30 cellular contexts compared by ENCODE assay signal in the genomic region with DNA sequence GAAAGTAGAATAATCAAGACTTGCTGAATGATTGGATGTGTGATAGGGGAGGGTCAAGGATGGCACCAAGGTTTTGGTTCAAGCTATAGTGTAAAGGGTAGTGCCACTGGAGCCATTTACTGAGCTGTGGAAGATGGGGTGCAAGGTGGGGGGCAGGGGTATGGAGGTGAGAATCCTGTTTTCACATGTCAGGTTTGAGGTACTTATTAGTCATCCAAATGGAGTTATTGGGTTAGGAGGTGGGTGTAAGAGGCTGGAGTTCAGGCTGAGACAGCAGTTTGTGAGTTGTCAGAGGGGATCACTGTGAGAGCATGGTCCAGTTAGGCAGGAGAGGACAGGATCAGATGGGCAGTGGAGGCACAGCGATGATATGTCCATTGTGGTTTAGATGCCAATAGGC.
"Had no signal": no experiment of that assay in that cellular context is flagged by ENCODE, and none has a peak within 500 bp of the region (broad histone marks: within the 10 kb centered on the region; RNA-seq: fewer than 3 reads in every experiment).

No MANE protein-coding gene starts in this region.

- FAIRE-seq: astrocyte, colon had no signal

- H3K27ac Mint-ChIP-seq: activated CD4-positive, alpha-beta memory T cell treated with anti-CD3 and anti-CD28 coated beads for 36 hours; activated CD8-positive, alpha-beta memory T cell treated with anti-CD3 and anti-CD28 coated beads, Interleukin-2, amount 10 ng/mL, durations not matched to agents 7 days and 5 days; activated CD8-positive, alpha-beta T cell treated with anti-CD3 and anti-CD28 coated beads, Interleukin-2, amount 10 ng/mL, durations not matched to agents 7 days and 5 days; activated naive CD4-positive, alpha-beta T cell treated with anti-CD3 and anti-CD28 coated beads for 36 hours; activated naive CD4-positive, alpha-beta T cell treated with anti-CD3 and anti-CD28 coated beads, Interleukin-2, amount 50 U/mL, for 24 hours; activated naive CD8-positive, alpha-beta T cell treated with anti-CD3 and anti-CD28 coated beads, Interleukin-2, amount 10 ng/mL, durations not matched to agents 7 days and 5 days; activated T-helper 2 cell treated with anti-CD3 and anti-CD28 coated beads, Interferon-gamma antibody, Interleukin-2, Interleukin-4, amounts not matched to agents 10 μg/mL and 5 μg/mL and 100 μg/mL, durations not matched to agents 14 hours and 24 hours and 36 hours; effector memory CD8-positive, alpha-beta T cell had no signal

- H3K4me3 ChIP-seq: esophagus muscularis mucosa, gastrocnemius medialis, heart left ventricle had no signal

- ATAC-seq: activated CD8-positive, alpha-beta memory T cell treated with anti-CD3 and anti-CD28 coated beads, Interleukin-2, amount 10 ng/mL, durations not matched to agents 7 days and 5 days; activated CD8-positive, alpha-beta T cell treated with anti-CD3 and anti-CD28 coated beads, Interleukin-2, amount 10 ng/mL, durations not matched to agents 7 days and 5 days; effector memory CD8-positive, alpha-beta T cell; foreskin keratinocyte had no signal

- H3K9me3 Mint-ChIP-seq: activated CD4-positive, alpha-beta memory T cell treated with anti-CD3 and anti-CD28 coated beads for 36 hours; activated naive CD4-positive, alpha-beta T cell treated with anti-CD3 and anti-CD28 coated beads for 36 hours; activated naive CD4-positive, alpha-beta T cell treated with anti-CD3 and anti-CD28 coated beads, Interleukin-2, amount 50 U/mL, for 24 hours; activated naive CD8-positive, alpha-beta T cell treated with anti-CD3 and anti-CD28 coated beads, Interleukin-2, amount 10 ng/mL, durations not matched to agents 7 days and 5 days; activated T-helper 2 cell treated with anti-CD3 and anti-CD28 coated beads, Interferon-gamma antibody, Interleukin-2, Interleukin-4, amounts not matched to agents 10 μg/mL and 5 μg/mL and 100 μg/mL, durations not matched to agents 14 hours and 24 hours and 36 hours; effector memory CD8-positive, alpha-beta T cell had no signal

- H3K4me3 Mint-ChIP-seq: activated CD4-positive, alpha-beta memory T cell treated with anti-CD3 and anti-CD28 coated beads for 36 hours; activated CD8-positive, alpha-beta memory T cell treated with anti-CD3 and anti-CD28 coated beads, Interleukin-2, amount 10 ng/mL, durations not matched to agents 7 days and 5 days; activated CD8-positive, alpha-beta T cell treated with anti-CD3 and anti-CD28 coated beads, Interleukin-2, amount 10 ng/mL, durations not matched to agents 7 days and 5 days; activated naive CD4-positive, alpha-beta T cell treated with anti-CD3 and anti-CD28 coated beads for 36 hours; activated naive CD4-positive, alpha-beta T cell treated with anti-CD3 and anti-CD28 coated beads, Interleukin-2, amount 50 U/mL, for 24 hours; activated naive CD8-positive, alpha-beta T cell treated with anti-CD3 and anti-CD28 coated beads, Interleukin-2, amount 10 ng/mL, durations not matched to agents 7 days and 5 days; effector memory CD8-positive, alpha-beta T cell had no signal

- H3K27me3 ChIP-seq: brain microvascular endothelial cell, esophagus muscularis mucosa, foreskin keratinocyte, gastrocnemius medialis, heart left ventricle had no signal

- H3K27me3 Mint-ChIP-seq: activated CD4-positive, alpha-beta memory T cell treated with anti-CD3 and anti-CD28 coated beads for 36 hours; activated CD8-positive, alpha-beta memory T cell treated with anti-CD3 and anti-CD28 coated beads, Interleukin-2, amount 10 ng/mL, durations not matched to agents 7 days and 5 days; activated naive CD4-positive, alpha-beta T cell treated with anti-CD3 and anti-CD28 coated beads, Interleukin-2, amount 50 U/mL, for 24 hours; activated naive CD8-positive, alpha-beta T cell treated with anti-CD3 and anti-CD28 coated beads, Interleukin-2, amount 10 ng/mL, durations not matched to agents 7 days and 5 days; effector memory CD8-positive, alpha-beta T cell had no signal

- DNase-seq: activated CD4-positive, alpha-beta memory T cell treated with anti-CD3 and anti-CD28 coated beads for 36 hours; activated CD4-positive, alpha-beta T cell treated with anti-CD3 and anti-CD28 coated beads for 1 hour; activated CD4-positive, alpha-beta T cell treated with anti-CD3 and anti-CD28 coated beads for 48 hours; activated CD4-positive, CD25-positive, alpha-beta regulatory T cell; activated CD8-positive, alpha-beta memory T cell treated with anti-CD3 and anti-CD28 coated beads, Interleukin-2, amount 10 ng/mL, durations not matched to agents 7 days and 5 days; activated CD8-positive, alpha-beta memory T cell treated with anti-CD3 and anti-CD28 coated beads, Interleukin-2, amount 50 U/mL, for 4 hours; activated CD8-positive, alpha-beta T cell treated with anti-CD3 and anti-CD28 coated beads, Interleukin-2, amount 10 ng/mL, durations not matched to agents 7 days and 5 days; activated effector memory CD4-positive, alpha-beta T cell treated with anti-CD3 and anti-CD28 coated beads, Interleukin-2, amount 50 U/mL, for 16 hours; activated naive CD4-positive, alpha-beta T cell treated with anti-CD3 and anti-CD28 coated beads for 36 hours; activated naive CD8-positive, alpha-beta T cell treated with anti-CD3 and anti-CD28 coated beads, Interleukin-2, amount 10 ng/mL, durations not matched to agents 7 days and 5 days; activated T-cell treated with anti-CD3 and anti-CD28 coated beads, Interleukin-2, amount 50 U/mL, for 1 hour; amniotic stem cell; anterior cingulate cortex; brain microvascular endothelial cell; caudate nucleus; cortex of kidney; dermis blood vessel endothelial cell; effector CD4-positive, alpha-beta T cell; effector memory CD8-positive, alpha-beta T cell; erythroblast; foreskin keratinocyte; gastrocnemius medialis; glutamatergic neuron; heart left ventricle; T-helper 2 cell had no signal
